ENCODE assay signal across 20 cellular contexts in genomic region chr4:140612356-140612755, GRCh38.
"Had no signal": no experiment of that assay in that cellular context is flagged by ENCODE, and none has a peak within 500 bp of the region (broad histone marks: within the 10 kb centered on the region; RNA-seq: fewer than 3 reads in every experiment).

No MANE protein-coding gene starts in this region.

- H3K36me3 ChIP-seq: adrenal gland, ascending aorta, brain microvascular endothelial cell, left ventricle myocardium inferior, neutrophil, ovary, prostate gland, thoracic aorta, vagina had no signal

- ATAC-seq: activated T-helper 17 cell treated with anti-CD3 and anti-CD28 coated beads, Interleukin-2, amount 50 U/mL, for 72 hours; WTC11 had no signal

- H3K4me1 ChIP-seq: adrenal gland, ascending aorta, foreskin keratinocyte, prostate gland, vagina had no signal

- H3K4me3 ChIP-seq: adrenal gland, ascending aorta, left ventricle myocardium inferior, ovary, prostate gland, thoracic aorta, vagina had no signal

- H3K27me3 ChIP-seq: adrenal gland, ascending aorta, brain microvascular endothelial cell, foreskin keratinocyte, neutrophil, ovary, vagina had no signal

- H3K9me3 ChIP-seq: adrenal gland, ascending aorta, left ventricle myocardium inferior, neutrophil, ovary, prostate gland, thoracic aorta, vagina had no signal

- H3K27ac ChIP-seq: adrenal gland, ascending aorta, brain microvascular endothelial cell, foreskin keratinocyte, left ventricle myocardium inferior, neutrophil, ovary, prostate gland, thoracic aorta, vagina had no signal

- DNase-seq: activated CD4-positive, alpha-beta T cell treated with anti-CD3 and anti-CD28 coated beads, Interleukin-2, amount 50 U/mL, for 4 hours; activated CD8-positive, alpha-beta memory T cell treated with anti-CD3 and anti-CD28 coated beads for 24 hours; activated CD8-positive, alpha-beta memory T cell treated with anti-CD3 and anti-CD28 coated beads, Interleukin-2, amount 50 U/mL, for 4 hours; activated T-cell treated with anti-CD3 and anti-CD28 coated beads, Interleukin-2, amount 50 U/mL, for 24 hours; adrenal gland; brain microvascular endothelial cell; effector memory CD4-positive, alpha-beta T cell; left ventricle myocardium inferior; midbrain; ovary; stimulated activated CD4-positive, alpha-beta T cell treated with anti-CD3 and anti-CD28 coated beads, Interleukin-2, amount 100 ng/mL, for 48 hours; stimulated activated naive CD4-positive, alpha-beta T cell treated with Interleukin-2 at 50 U/mL for 16 hours had no signal
